32 cellular contexts compared by ENCODE assay signal in the genomic region with DNA sequence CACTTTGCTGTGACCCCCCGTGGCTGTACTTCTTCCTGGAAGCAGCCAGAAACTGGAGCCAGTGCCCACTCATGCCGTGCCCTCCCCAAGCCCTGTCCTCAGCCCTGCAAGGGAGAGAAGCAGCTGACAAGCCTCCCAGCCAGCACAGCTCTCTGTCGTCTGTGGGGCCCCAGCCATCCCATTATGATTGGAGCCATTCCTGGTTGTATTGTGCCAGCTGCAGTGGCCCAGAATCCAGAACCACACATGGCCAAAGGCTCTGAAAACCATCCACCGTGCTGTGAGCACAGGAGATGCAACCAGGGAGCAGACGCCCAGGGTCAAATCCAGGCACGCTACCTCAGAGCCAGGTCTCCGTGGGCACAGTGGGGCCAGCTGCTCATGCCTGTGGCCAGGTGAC. TPM values are rescaled to one million over a fixed set of nuclear protein-coding genes. Genes with fewer than 3 reads are reported as not detected.
DNase-seq lines count a peak whose midpoint lies in the region; ATAC-seq, FAIRE-seq and TF ChIP-seq lines count a peak whose summit lies in the region.
"Had no signal": no experiment of that assay in that cellular context is flagged by ENCODE, and none has a peak within 500 bp of the region (broad histone marks: within the 10 kb centered on the region; RNA-seq: fewer than 3 reads in every experiment).

No MANE protein-coding gene starts in this region.

- WGBS in A549 (ENCODE audit: missing lambda C conversion rate): 35% methylated on average over 5 of the region's 7 CpGs

- FAIRE-seq in A549 (lab: Jason Lieb, UNC): no peak
- FAIRE-seq: kidney, pancreas had no signal

- TF ChIP-seq CTCF in A549 (IDR thresholded peaks at IDR 0.05): no peak
- no peak for TF ChIP-seq CTCF in neural crest cell (conservative IDR thresholded peaks at IDR 0.05)

- no peak for TF ChIP-seq RAD21 in A549 (conservative IDR thresholded peaks at IDR 0.05 in 1 of 2, IDR thresholded peaks at IDR 0.05 in 1 of 2)

- H3K27me3 Mint-ChIP-seq in central memory CD8-positive, alpha-beta T cell: peaks cover 43% of the 10 kb centered on the region
- peaks cover 79% of the 10 kb centered on the region for H3K27me3 Mint-ChIP-seq in neural crest cell (ENCODE audit: low read depth)

- no peak overlapping the region for H3K27ac Mint-ChIP-seq in central memory CD8-positive, alpha-beta T cell (ENCODE audit: low read depth)
- H3K27ac Mint-ChIP-seq in neural crest cell (ENCODE audit: unreplicated experiment): no peak overlapping the region
- H3K27ac Mint-ChIP-seq: activated CD4-positive, alpha-beta T cell treated with anti-CD3 and anti-CD28 coated beads, Interleukin-2, amount 10 ng/mL, durations not matched to agents 7 days and 5 days; activated CD8-positive, alpha-beta memory T cell treated with anti-CD3 and anti-CD28 coated beads, Interleukin-2, amount 10 ng/mL, durations not matched to agents 7 days and 5 days; dendritic cell treated with granulocyte-macrophage colony-stimulating factor and Interleukin-4, amounts not matched to agents 40 ng/mL and 50 ng/mL, for 4 days; H9; nephron had no signal

- POLR2A ChIA-PET in A549 (lab: Yijun Ruan, JAX): no interaction called here

- peak; percentile 7 to 20; a peak in 4 of 6 replicates for ATAC-seq in A549
- no peak for ATAC-seq in central memory CD8-positive, alpha-beta T cell (replicated peaks; ENCODE audit: extremely low read depth, poor library complexity, severe bottlenecking)
- ATAC-seq: activated CD8-positive, alpha-beta memory T cell treated with anti-CD3 and anti-CD28 coated beads, Interleukin-2, amount 10 ng/mL, durations not matched to agents 7 days and 5 days; activated T-cell treated with anti-CD3 and anti-CD28 coated beads, Interleukin-2, amount 50 U/mL, for 4 hours; foreskin keratinocyte; heart right ventricle; left ventricle myocardium superior; pancreas; SK-N-SH treated with all-trans-retinoic acid at 6 μM for 48 hours; stimulated activated naive CD8-positive, alpha-beta T cell treated with anti-CD3 and anti-CD28 coated beads, Interleukin-15, Interleukin-2, amounts not matched to agents 100 U/mL and 50 U/mL, for 24 hours had no signal

- no peaks in the 10 kb centered on the region for H3K9me3 Mint-ChIP-seq in central memory CD8-positive, alpha-beta T cell
- H3K9me3 Mint-ChIP-seq in neural crest cell: no peaks in the 10 kb centered on the region
- H3K9me3 Mint-ChIP-seq: activated CD4-positive, alpha-beta T cell treated with anti-CD3 and anti-CD28 coated beads, Interleukin-2, amount 10 ng/mL, durations not matched to agents 7 days and 5 days; activated T-cell treated with anti-CD3 and anti-CD28 coated beads, Interleukin-2, amount 50 U/mL, for 4 hours; dendritic cell treated with granulocyte-macrophage colony-stimulating factor and Interleukin-4, amounts not matched to agents 40 ng/mL and 50 ng/mL, for 4 days; H9; nephron had no signal

- no peaks in the 10 kb centered on the region for H3K4me1 ChIP-seq in A549
- H3K4me1 ChIP-seq: foreskin keratinocyte had no signal

- H3K4me2 ChIP-seq in A549: no peak overlapping the region
- H3K4me2 ChIP-seq: PC-9 had no signal

- CTCF ChIA-PET in A549 (lab: Yijun Ruan, JAX): interaction anchor here (1.0 to 2.8 kb wide), 4 partner anchors 16 to 406 kb away, joined by 3 to 11 read pairs (median 4); no protein-coding TSS in a partner anchor

- no peaks in the 10 kb centered on the region for H3K36me3 Mint-ChIP-seq in central memory CD8-positive, alpha-beta T cell (ENCODE audit: insufficient read depth)
- no peaks in the 10 kb centered on the region for H3K36me3 Mint-ChIP-seq in neural crest cell (ENCODE audit: low read depth)
- H3K36me3 Mint-ChIP-seq: activated CD8-positive, alpha-beta memory T cell treated with anti-CD3 and anti-CD28 coated beads, Interleukin-2, amount 10 ng/mL, durations not matched to agents 7 days and 5 days had no signal

- no peak for TF ChIP-seq POLR2A in A549 (IDR thresholded peaks at IDR 0.05; ENCODE audit: low read length)

- TF ChIP-seq EP300 in A549 (IDR thresholded peaks at IDR 0.05): no peak

- DNase-seq in A549 (ENCODE audit: low read depth in 1 of 2, low spot score in 1 of 2) (no peak), G401 (ENCODE audit: low spot score) (peak; percentile 51), neural crest cell (ENCODE audit: low read depth, low spot score) (no peak), HCEC 1CT (no peak)
- DNase-seq in central memory CD8-positive, alpha-beta T cell (ENCODE audit: low spot score in 2 of 2): no peak
- no peak for DNase-seq in activated CD4-positive, alpha-beta T cell treated with anti-CD3 and anti-CD28 coated beads for 1 hour
- DNase-seq in stimulated activated CD4-positive, alpha-beta T cell treated with anti-CD3 and anti-CD28 coated beads, Interleukin-4, amount 100 ng/mL, for 4 hours: no peak
- DNase-seq: activated CD4-positive, alpha-beta T cell treated with anti-CD3 and anti-CD28 coated beads, Interleukin-2, amount 10 ng/mL, durations not matched to agents 7 days and 5 days; activated CD8-positive, alpha-beta memory T cell treated with anti-CD3 and anti-CD28 coated beads, Interleukin-2, amount 10 ng/mL, durations not matched to agents 7 days and 5 days; activated T-cell treated with anti-CD3 and anti-CD28 coated beads, Interleukin-2, amount 50 U/mL, for 4 hours; central memory CD4-positive, alpha-beta T cell; DMS53; foreskin keratinocyte; H9; heart right ventricle; Karpas-422; kidney; left ventricle myocardium superior; midbrain; NCI-H1417 treated with DMSO at 0.1 percent for 48 hours; NCI-H2029 treated with DMSO at 0.1 percent for 48 hours; NCI-H226; NCI-H69; pancreas; Right ventricle myocardium superior; stimulated activated naive CD8-positive, alpha-beta T cell treated with anti-CD3 and anti-CD28 coated beads, Interleukin-15, Interleukin-2, amounts not matched to agents 100 U/mL and 50 U/mL, for 24 hours had no signal

- no peak overlapping the region for H3K27ac ChIP-seq in A549
- H3K27ac ChIP-seq: esophagus muscularis mucosa, foreskin keratinocyte, heart right ventricle, pancreas, PC-9, skin epidermis had no signal

- H3K9me3 ChIP-seq in A549: no peaks in the 10 kb centered on the region
- H3K9me3 ChIP-seq: esophagus muscularis mucosa, heart right ventricle, pancreas had no signal

- in situ Hi-C loops in G401 (cut with HindIII; ENCODE audit: low sequenced_read_pairs): no loop called here

- peak overlapping the region; percentile 59 for H3K4me3 Mint-ChIP-seq in central memory CD8-positive, alpha-beta T cell
- peak overlapping the region; percentile 38 for H3K4me3 Mint-ChIP-seq in neural crest cell
- H3K4me3 Mint-ChIP-seq: activated CD4-positive, alpha-beta T cell treated with anti-CD3 and anti-CD28 coated beads, Interleukin-2, amount 10 ng/mL, durations not matched to agents 7 days and 5 days; activated CD8-positive, alpha-beta memory T cell treated with anti-CD3 and anti-CD28 coated beads, Interleukin-2, amount 10 ng/mL, durations not matched to agents 7 days and 5 days; activated T-cell treated with anti-CD3 and anti-CD28 coated beads, Interleukin-2, amount 50 U/mL, for 4 hours; dendritic cell treated with granulocyte-macrophage colony-stimulating factor and Interleukin-4, amounts not matched to agents 40 ng/mL and 50 ng/mL, for 4 days had no signal

- no peak overlapping the region for H3K4me3 ChIP-seq in A549
- H3K4me3 ChIP-seq: esophagus muscularis mucosa, heart right ventricle, pancreas, PC-9, skin epidermis had no signal

- H3K4me1 Mint-ChIP-seq in central memory CD8-positive, alpha-beta T cell: peaks cover 13% of the 10 kb centered on the region
- H3K4me1 Mint-ChIP-seq in neural crest cell: peaks cover 6% of the 10 kb centered on the region
- H3K4me1 Mint-ChIP-seq: nephron had no signal

TF ChIP-seq in A549, 52 proteins besides CTCF, POLR2A, EP300 and RAD21 (continues in another document):
- TF ChIP-seq RFX5 (IDR thresholded peaks at IDR 0.05): no peak
- no peak for TF ChIP-seq EHMT2 (IDR thresholded peaks at IDR 0.05; ENCODE audit: low read depth)
- TF ChIP-seq SREBF2 (IDR thresholded peaks at IDR 0.05): no peak
- TF ChIP-seq ZC3H11A (IDR thresholded peaks at IDR 0.05): no peak
- TF ChIP-seq, protein P1, sequence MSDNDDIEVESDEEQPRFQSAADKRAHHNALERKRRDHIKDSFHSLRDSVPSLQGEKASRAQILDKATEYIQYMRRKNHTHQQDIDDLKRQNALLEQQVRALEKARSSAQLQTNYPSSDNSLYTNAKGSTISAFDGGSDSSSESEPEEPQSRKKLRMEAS (IDR thresholded peaks at IDR 0.05): no peak

RNA-seq across cellular contexts. Expression of a gene that starts 18.7 kb away (rescaled TPM):
- polyA plus RNA-seq in A549 (2011; rRNA removed) (0.03 TPM in 1 of 2 replicates, not detected in the other), A549 (2017; fragmentation: RNase III; extraction: RNeasy Plus Mini Kit Qiagen cat#74134 plus additional on column Dnase treatment) (0.03 TPM in 1 of 3 replicates, not detected in the others)
- polyA plus RNA-seq in A549 (2012; cell fraction: cytosol; rRNA removed): 0.01 TPM in 1 of 2 replicates, not detected in the other
- 0.02 TPM in 1 of 2 replicates, not detected in the other for polyA plus RNA-seq in A549 (2012; cell fraction: nucleus; rRNA removed)
- polyA minus RNA-seq in A549 (2011; rRNA and poly(A)+ RNA removed): not detected in 2 replicates
- total RNA-seq in G401 (2014; rRNA removed; shearing (Covaris generic)): 0.44 TPM in 1 of 2 replicates, not detected in the other
- 0.54 and 0.61 TPM in 2 replicates for total RNA-seq in neural crest cell
- total RNA-seq: esophagus muscularis mucosa, left ventricle myocardium superior, Right ventricle myocardium superior had no signal

RNA-seq across cellular contexts. Expression of a gene that starts 44.7 kb away (rescaled TPM):
- polyA plus RNA-seq in A549 (2011; rRNA removed): 118 and 149 TPM in 2 replicates
- 63.7 and 69.6 TPM in 2 replicates for polyA plus RNA-seq in A549 (2012; cell fraction: cytosol; rRNA removed)
- polyA plus RNA-seq in A549 (2012; cell fraction: nucleus; rRNA removed): 43.7 and 74.3 TPM in 2 replicates
- polyA plus RNA-seq in A549 (2017; fragmentation: RNase III; extraction: RNeasy Plus Mini Kit Qiagen cat#74134 plus additional on column Dnase treatment): 37.0 to 43.3 TPM (median 42.8 TPM) in 3 replicates
- polyA minus RNA-seq in A549 (2011; rRNA and poly(A)+ RNA removed): 128 and 141 TPM in 2 replicates
- 65.5 and 66.3 TPM in 2 replicates for total RNA-seq in G401 (2014; rRNA removed; shearing (Covaris generic))
- total RNA-seq in neural crest cell: 74.3 and 78.6 TPM in 2 replicates

RNA-seq across cellular contexts. Expression of a gene that starts 48.6 kb away (rescaled TPM):
- polyA plus RNA-seq in A549 (2011; rRNA removed): 172 and 192 TPM in 2 replicates
- 74.8 and 91.9 TPM in 2 replicates for polyA plus RNA-seq in A549 (2012; cell fraction: cytosol; rRNA removed)
- polyA plus RNA-seq in A549 (2012; cell fraction: nucleus; rRNA removed): 37.1 and 58.4 TPM in 2 replicates
- polyA plus RNA-seq in A549 (2017; fragmentation: RNase III; extraction: RNeasy Plus Mini Kit Qiagen cat#74134 plus additional on column Dnase treatment): 135 to 142 TPM (median 136 TPM) in 3 replicates
- polyA minus RNA-seq in A549 (2011; rRNA and poly(A)+ RNA removed): 102 and 122 TPM in 2 replicates
- total RNA-seq in G401 (2014; rRNA removed; shearing (Covaris generic)): 74.5 and 105 TPM in 2 replicates
- total RNA-seq in neural crest cell: 100 and 108 TPM in 2 replicates

RNA-seq across cellular contexts. Expression of a gene that starts 57.3 kb away (rescaled TPM):
- polyA plus RNA-seq in A549 (2011; rRNA removed): 23.4 and 26.1 TPM in 2 replicates
- polyA plus RNA-seq in A549 (2012; cell fraction: cytosol; rRNA removed): 23.7 and 24.5 TPM in 2 replicates
- polyA plus RNA-seq in A549 (2012; cell fraction: nucleus; rRNA removed): 26.2 and 31.6 TPM in 2 replicates
- polyA plus RNA-seq in A549 (2017; fragmentation: RNase III; extraction: RNeasy Plus Mini Kit Qiagen cat#74134 plus additional on column Dnase treatment): 13.6 to 14.7 TPM (median 14.5 TPM) in 3 replicates
- 21.3 and 23.8 TPM in 2 replicates for polyA minus RNA-seq in A549 (2011; rRNA and poly(A)+ RNA removed)
- total RNA-seq in G401 (2014; rRNA removed; shearing (Covaris generic)): 24.5 and 33.1 TPM in 2 replicates
- total RNA-seq in neural crest cell: 50.4 and 55.7 TPM in 2 replicates
